ENCODE assay signal across 8 cellular contexts in genomic region chr13:64529874-64530485, GRCh38.
DNase-seq lines count a peak whose midpoint lies in the region; ATAC-seq and TF ChIP-seq lines count a peak whose summit lies in the region.

No MANE protein-coding gene starts in this region.

- no peaks in the 10 kb centered on the region for H3K9me3 ChIP-seq in BE2C

- no peaks in the 10 kb centered on the region for H3K27me3 ChIP-seq in BE2C

- H3K4me1 ChIP-seq in BE2C = no peaks in the 10 kb centered on the region

- no peaks in the 10 kb centered on the region for H3K36me3 ChIP-seq in BE2C

- ATAC-seq in GM21529 (IDR thresholded peaks at IDR 0.05; ENCODE audit: unreplicated experiment) = peak; percentile 47
- no peak for ATAC-seq in GM18498 (IDR thresholded peaks at IDR 0.05; ENCODE audit: unreplicated experiment)

- H3K4me3 ChIP-seq in BE2C (ENCODE audit: low read depth, low read length) = no peak overlapping the region

- TF ChIP-seq CTCF in BE2C (IDR thresholded peaks at IDR 0.05; ENCODE audit: low read depth, low read length) = peak; percentile 80

- DNase-seq in BE2C (peak; percentile 34), RPMI8226 (peak; percentile 6), inferior parietal cortex (ENCODE audit: extremely low spot score) (peak; percentile 4), NCI-H2196 (lab: John Stamatoyannopoulos, UW; ENCODE audit: unreplicated experiment) (no peak), Ammon's horn (ENCODE audit: low spot score) (no peak), NOMO-1 (lab: John Stamatoyannopoulos, UW; ENCODE audit: unreplicated experiment in 2 of 2) (no peak)

Comparison
In these comparisons a context has a peak if more than half of its experiments do, and no peak if none do; other contexts are left out.
1. DNase-seq: peak in BE2C (single experiment), RPMI8226 (single experiment) and inferior parietal cortex (single experiment); none in NCI-H2196 (single experiment), Ammon's horn (single experiment) and NOMO-1 (0 of 2).